Comparison of ENCODE assay signal across 20 cellular contexts in genomic region chr15:22099289-22099891, GRCh38. TPM values are rescaled to one million over a fixed set of nuclear protein-coding genes. Genes with fewer than 3 reads are reported as not detected.
DNase-seq lines count a peak whose midpoint lies in the region; ATAC-seq lines count a peak whose summit lies in the region.
"Not testable (repeated sequence)": the region's sequence is repeated elsewhere in the genome, so short reads cannot be mapped to it uniquely, and the experiment has no call there.
"Had no signal": no experiment of that assay in that cellular context is flagged by ENCODE, and none has a peak within 500 bp of the region (broad histone marks: within the 10 kb centered on the region; RNA-seq: fewer than 3 reads in every experiment).

No MANE protein-coding gene starts in this region.

- not testable (repeated sequence) for H3K9me3 Mint-ChIP-seq in CD4-positive, CD25-positive, alpha-beta regulatory T cell; activated CD8-positive, alpha-beta T cell treated with anti-CD3 and anti-CD28 coated beads, Interleukin-2, amount 10 ng/mL, durations not matched to agents 7 days and 5 days (ENCODE audit: insufficient read depth); naive thymus-derived CD4-positive, alpha-beta T cell

- POLR2A ChIA-PET in activated CD8-positive, alpha-beta T cell treated with anti-CD3 and anti-CD28 coated beads, Interleukin-2, amount 10 ng/mL, durations not matched to agents 7 days and 5 days (lab: Charles Lee); naive thymus-derived CD4-positive, alpha-beta T cell (lab: Charles Lee): not testable (repeated sequence)

- not testable (repeated sequence) for H3K27ac ChIP-seq in CD4-positive, CD25-positive, alpha-beta regulatory T cell (ENCODE audit: insufficient read depth, low read length, poor library complexity, severe bottlenecking); naive thymus-derived CD4-positive, alpha-beta T cell (ENCODE audit: low read depth, low read length)

- CTCF ChIA-PET in activated CD8-positive, alpha-beta T cell treated with anti-CD3 and anti-CD28 coated beads, Interleukin-2, amount 10 ng/mL, durations not matched to agents 7 days and 5 days (lab: Charles Lee); naive thymus-derived CD4-positive, alpha-beta T cell (lab: Charles Lee): not testable (repeated sequence)

- H3K9me3 ChIP-seq in CD4-positive, CD25-positive, alpha-beta regulatory T cell (ENCODE audit: control insufficient read depth in 2 of 2, low read length in 2 of 2); naive thymus-derived CD4-positive, alpha-beta T cell (ENCODE audit: control insufficient read depth in 2 of 3, low read length in 3 of 3): not testable (repeated sequence)

- H3K4me1 Mint-ChIP-seq in CD4-positive, CD25-positive, alpha-beta regulatory T cell; activated CD8-positive, alpha-beta T cell treated with anti-CD3 and anti-CD28 coated beads, Interleukin-2, amount 10 ng/mL, durations not matched to agents 7 days and 5 days (ENCODE audit: low read depth); naive thymus-derived CD4-positive, alpha-beta T cell: not testable (repeated sequence)

- H3K4me3 Mint-ChIP-seq in CD4-positive, CD25-positive, alpha-beta regulatory T cell; activated CD8-positive, alpha-beta T cell treated with anti-CD3 and anti-CD28 coated beads, Interleukin-2, amount 10 ng/mL, durations not matched to agents 7 days and 5 days; naive thymus-derived CD4-positive, alpha-beta T cell: not testable (repeated sequence)

- not testable (repeated sequence) for H3K27ac Mint-ChIP-seq in CD4-positive, CD25-positive, alpha-beta regulatory T cell; activated CD8-positive, alpha-beta T cell treated with anti-CD3 and anti-CD28 coated beads, Interleukin-2, amount 10 ng/mL, durations not matched to agents 7 days and 5 days; naive thymus-derived CD4-positive, alpha-beta T cell

- H3K4me1 ChIP-seq in CD4-positive, CD25-positive, alpha-beta regulatory T cell (ENCODE audit: control insufficient read depth, insufficient read depth, low read length, poor library complexity, severe bottlenecking); naive thymus-derived CD4-positive, alpha-beta T cell (ENCODE audit: control insufficient read depth in 2 of 2, insufficient read depth in 2 of 2, low read length in 2 of 2): not testable (repeated sequence)

- not testable (repeated sequence) for H3K36me3 Mint-ChIP-seq in CD4-positive, CD25-positive, alpha-beta regulatory T cell; activated CD8-positive, alpha-beta T cell treated with anti-CD3 and anti-CD28 coated beads, Interleukin-2, amount 10 ng/mL, durations not matched to agents 7 days and 5 days (ENCODE audit: low read depth); naive thymus-derived CD4-positive, alpha-beta T cell

- not testable (repeated sequence) for H3K27me3 Mint-ChIP-seq in CD4-positive, CD25-positive, alpha-beta regulatory T cell; activated CD8-positive, alpha-beta T cell treated with anti-CD3 and anti-CD28 coated beads, Interleukin-2, amount 10 ng/mL, durations not matched to agents 7 days and 5 days (ENCODE audit: low read depth); naive thymus-derived CD4-positive, alpha-beta T cell

- ATAC-seq in CD4-positive, CD25-positive, alpha-beta regulatory T cell (ENCODE audit: low read depth in 2 of 2), result peak; percentile 59
- ATAC-seq in GM18867 (IDR thresholded peaks at IDR 0.05; ENCODE audit: unreplicated experiment) (peak; percentile 83), GM19463 (IDR thresholded peaks at IDR 0.05; ENCODE audit: unreplicated experiment) (peak; percentile 88), HG02588 (IDR thresholded peaks at IDR 0.05; ENCODE audit: unreplicated experiment) (peak; percentile 83), HG03039 (IDR thresholded peaks at IDR 0.05; ENCODE audit: unreplicated experiment) (peak; percentile 70), HG03442 (IDR thresholded peaks at IDR 0.05; ENCODE audit: unreplicated experiment) (peak; percentile 70)
- peak; percentile 86 for ATAC-seq in activated CD8-positive, alpha-beta T cell treated with anti-CD3 and anti-CD28 coated beads, Interleukin-2, amount 10 ng/mL, durations not matched to agents 7 days and 5 days
- ATAC-seq in naive thymus-derived CD4-positive, alpha-beta T cell, result peak; percentile 77

- intact Hi-C loops in naive thymus-derived CD4-positive, alpha-beta T cell (cut with micrococcal nuclease), result not testable (repeated sequence)

- H3K4me3 ChIP-seq in CD4-positive, CD25-positive, alpha-beta regulatory T cell (ENCODE audit: low read depth, low read length); naive thymus-derived CD4-positive, alpha-beta T cell (ENCODE audit: low read length): not testable (repeated sequence)

- H3K36me3 ChIP-seq in CD4-positive, CD25-positive, alpha-beta regulatory T cell (ENCODE audit: control insufficient read depth, insufficient read depth, low read length); naive thymus-derived CD4-positive, alpha-beta T cell (ENCODE audit: control insufficient read depth in 2 of 3, insufficient read depth in 3 of 3, low read length in 3 of 3): not testable (repeated sequence)

- DNase-seq in CD4-positive, CD25-positive, alpha-beta regulatory T cell; activated CD8-positive, alpha-beta T cell treated with anti-CD3 and anti-CD28 coated beads, Interleukin-2, amount 10 ng/mL, durations not matched to agents 7 days and 5 days; naive thymus-derived CD4-positive, alpha-beta T cell: not testable (repeated sequence)

- not testable (repeated sequence) for H3K27me3 ChIP-seq in CD4-positive, CD25-positive, alpha-beta regulatory T cell (ENCODE audit: control insufficient read depth, insufficient read depth, low read length); naive thymus-derived CD4-positive, alpha-beta T cell (ENCODE audit: control insufficient read depth in 2 of 2, insufficient read depth in 2 of 2, low read length in 2 of 2)

RNA-seq across cellular contexts. Expression of gene OR4M2, which starts 19.1 kb away (rescaled TPM):
- total RNA-seq in CD4-positive, CD25-positive, alpha-beta regulatory T cell, result not detected
- not detected for polyA plus RNA-seq in CD4-positive, CD25-positive, alpha-beta regulatory T cell
- not detected for total RNA-seq in activated CD8-positive, alpha-beta T cell treated with anti-CD3 and anti-CD28 coated beads, Interleukin-2, amount 10 ng/mL, durations not matched to agents 7 days and 5 days
- total RNA-seq in naive thymus-derived CD4-positive, alpha-beta T cell, result not detected
- polyA plus RNA-seq in naive thymus-derived CD4-positive, alpha-beta T cell, result not detected
- total RNA-seq: A172, epithelial cell of proximal tubule, foreskin keratinocyte, H1, hepatocyte, HT-29, liver, mucosa of descending colon, OCI-LY7, pulmonary artery endothelial cell, upper lobe of left lung had no signal
- polyA plus RNA-seq: BJ, foreskin keratinocyte, H1, hepatocyte, liver had no signal
